Comparison of ENCODE assay signal across 1 cellular context in the genomic region with DNA sequence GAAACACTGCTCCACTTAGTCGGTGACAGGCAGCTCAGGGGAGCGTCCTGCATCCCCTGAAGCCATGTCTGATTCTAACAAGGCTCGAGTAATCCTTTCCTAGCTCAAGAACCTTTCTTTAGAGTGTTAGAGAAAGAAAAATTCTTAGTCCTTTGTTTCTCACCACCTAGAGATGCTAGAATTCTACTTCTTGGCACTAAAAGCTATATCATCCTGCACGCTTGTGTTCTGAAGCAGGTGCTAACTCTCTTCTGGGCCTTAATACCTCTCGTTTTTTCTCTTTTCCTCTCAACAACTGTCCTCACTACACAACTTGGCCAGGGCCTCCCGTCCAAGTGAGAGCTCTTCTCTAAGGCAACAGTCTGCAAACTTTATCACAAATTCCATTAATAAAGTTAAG.
TF ChIP-seq lines count a peak whose summit lies in the region.

TSS of gene LYZL2 (minus strand) at position 101 of the 400 bp plus-strand sequence. CDS start 2,838 bp downstream, outside the sequence.

TF ChIP-seq in HepG2, 621 proteins besides CTCF, POLR2A, EP300 and RAD21:
- no peak for TF ChIP-seq SOX13 (IDR thresholded peaks at IDR 0.05)
- no peak for TF ChIP-seq SOX13 (CRISPR knock-in tag; conservative IDR thresholded peaks at IDR 0.05 in 1 of 2, IDR thresholded peaks at IDR 0.05 in 1 of 2)
- no peak for TF ChIP-seq MYC (CRISPR knock-in tag; IDR thresholded peaks at IDR 0.05; ENCODE audit: borderline replicate concordance)
- TF ChIP-seq ZNF256 (CRISPR knock-in tag; conservative IDR thresholded peaks at IDR 0.05): no peak
- no peak for TF ChIP-seq CEBPG (CRISPR knock-in tag; IDR thresholded peaks at IDR 0.05)
- no peak for TF ChIP-seq KDM2A (CRISPR knock-in tag; IDR thresholded peaks at IDR 0.05; ENCODE audit: borderline replicate concordance, low read depth)
- no peak for TF ChIP-seq ZNF619 (CRISPR knock-in tag; IDR thresholded peaks at IDR 0.05)
- TF ChIP-seq PTBP1 (IDR thresholded peaks at IDR 0.05; ENCODE audit: low read depth, low read length, poor library complexity, severe bottlenecking): no peak
- no peak for TF ChIP-seq HDAC2 (CRISPR knock-in tag; IDR thresholded peaks at IDR 0.05)
- no peak for TF ChIP-seq PPARG (CRISPR knock-in tag; conservative IDR thresholded peaks at IDR 0.05)
- no peak for TF ChIP-seq MTA1 (CRISPR knock-in tag; IDR thresholded peaks at IDR 0.05; ENCODE audit: borderline replicate concordance)
- TF ChIP-seq TBP (CRISPR knock-in tag; IDR thresholded peaks at IDR 0.05): no peak
- no peak for TF ChIP-seq AKAP8 (CRISPR knock-in tag; IDR thresholded peaks at IDR 0.05)
- TF ChIP-seq MLLT10 (CRISPR knock-in tag; IDR thresholded peaks at IDR 0.05): no peak
- TF ChIP-seq SMAD3 (CRISPR knock-in tag; IDR thresholded peaks at IDR 0.05): no peak
- no peak for TF ChIP-seq AFF4 (CRISPR knock-in tag; IDR thresholded peaks at IDR 0.05)
- no peak for TF ChIP-seq PRPF4 (IDR thresholded peaks at IDR 0.05; ENCODE audit: low read depth, low read length, poor library complexity, severe bottlenecking)
- TF ChIP-seq HHEX (CRISPR knock-in tag; IDR thresholded peaks at IDR 0.05): no peak
- no peak for TF ChIP-seq ATF7 (IDR thresholded peaks at IDR 0.05)
- TF ChIP-seq ATF7 (CRISPR knock-in tag; IDR thresholded peaks at IDR 0.05): no peak
